ENCODE assay signal across 17 cellular contexts in the genomic region with DNA sequence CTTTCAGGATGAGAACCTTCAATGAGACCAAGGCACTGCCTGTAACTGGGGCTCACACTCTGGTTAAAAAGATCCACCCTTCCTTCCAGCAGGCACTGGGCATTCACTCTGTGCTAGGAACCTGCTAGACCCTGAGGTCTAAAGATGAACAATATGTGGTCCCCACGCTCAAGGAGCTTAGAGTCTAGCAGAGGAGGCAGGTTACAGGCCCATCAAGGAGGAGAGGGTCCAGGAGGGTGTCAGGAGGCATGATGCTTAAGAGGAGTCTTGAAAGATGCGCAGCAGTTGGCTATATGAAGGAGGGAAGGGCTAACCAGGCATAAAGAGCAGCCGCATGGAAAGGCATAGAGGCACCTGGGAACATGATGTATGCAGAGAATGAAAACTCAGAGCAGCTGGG. TPM values are rescaled to one million over a fixed set of nuclear protein-coding genes. Genes with fewer than 3 reads are reported as not detected.
DNase-seq lines count a peak whose midpoint lies in the region; ATAC-seq and TF ChIP-seq lines count a peak whose summit lies in the region.
"Had no signal": no experiment of that assay in that cellular context is flagged by ENCODE, and none has a peak within 500 bp of the region (broad histone marks: within the 10 kb centered on the region; RNA-seq: fewer than 3 reads in every experiment).

No MANE protein-coding gene starts in this region.

- no peaks in the 10 kb centered on the region for H4K20me1 ChIP-seq in mammary epithelial cell (ENCODE audit: insufficient read depth, low read length)

- peaks cover 8% of the 10 kb centered on the region for H3K36me3 ChIP-seq in mammary epithelial cell (ENCODE audit: insufficient read depth, low read length)

- no peaks in the 10 kb centered on the region for H3K79me2 ChIP-seq in mammary epithelial cell (ENCODE audit: insufficient read depth, low read length)

- intact Hi-C loops in MCF 10A (cut with micrococcal nuclease), result no loop called here
- intact Hi-C loops in mammary epithelial cell (cut with micrococcal nuclease), result no loop called here

- dilution Hi-C loops in mammary epithelial cell (cut with HindIII; ENCODE audit: low sequenced_read_pairs), result no loop called here

- no peak overlapping the region for H3K4me2 ChIP-seq in mammary epithelial cell (ENCODE audit: insufficient read depth, low read depth, low read length)

- H3K27me3 Mint-ChIP-seq in MCF 10A (ENCODE audit: insufficient read depth, unreplicated experiment), result no peaks in the 10 kb centered on the region

- no peak for ATAC-seq in HG03045 (IDR thresholded peaks at IDR 0.05; ENCODE audit: unreplicated experiment)

- peak overlapping the region; percentile 10 for H3K27ac Mint-ChIP-seq in MCF 10A (ENCODE audit: low read depth, unreplicated experiment)
- H3K27ac Mint-ChIP-seq: HFFc6 had no signal

- H2AFZ ChIP-seq in mammary epithelial cell (ENCODE audit: low read depth, low read length), result no peak overlapping the region

- no peaks in the 10 kb centered on the region for H3K9me3 Mint-ChIP-seq in MCF 10A (ENCODE audit: unreplicated experiment)
- H3K9me3 Mint-ChIP-seq: HFFc6 had no signal

- peaks cover 3% of the 10 kb centered on the region for H3K4me1 Mint-ChIP-seq in MCF 10A (ENCODE audit: insufficient read depth, unreplicated experiment)

- H3K27me3 ChIP-seq in mammary epithelial cell (ENCODE audit: insufficient read depth, low read length), result no peaks in the 10 kb centered on the region

- no peak overlapping the region for H3K4me3 ChIP-seq in mammary epithelial cell (replicated peaks in 1 of 3; ENCODE audit: insufficient read depth in 1 of 3, low read depth in 2 of 3, low read length in 3 of 3)

- no peak overlapping the region for H3K4me3 Mint-ChIP-seq in MCF 10A (ENCODE audit: unreplicated experiment)
- H3K4me3 Mint-ChIP-seq: HFFc6 had no signal

- peaks cover 7% of the 10 kb centered on the region for H3K4me1 ChIP-seq in mammary epithelial cell (ENCODE audit: insufficient read depth, low read length)

- CTCF ChIA-PET in MCF 10A (lab: Yijun Ruan, JAX), result interaction anchor here (0.7 to 1.3 kb wide), 4 partner anchors 8 to 23 kb away, joined by 3 to 4 read pairs (median 3); no protein-coding TSS in a partner anchor
- CTCF ChIA-PET in mammary epithelial cell (lab: Charles Lee; ENCODE audit: low non-redundant PET), result no interaction called here

- in situ Hi-C loops in mammary epithelial cell (cut with MboI; ENCODE audit: low sequenced_read_pairs in 2 of 2), result no loop called here

- TF ChIP-seq CTCF in MCF 10A (IDR thresholded peaks at IDR 0.05; ENCODE audit: unreplicated experiment) (no peak), mammary epithelial cell (conservative IDR thresholded peaks at IDR 0.05 in 1 of 2, IDR thresholded peaks at IDR 0.05 in 1 of 2; ENCODE audit: extremely low read depth in 1 of 2, insufficient read depth in 1 of 2, low read depth in 1 of 2, low read length in 2 of 2) (no peak)

- no peaks in the 10 kb centered on the region for H3K9me3 ChIP-seq in mammary epithelial cell (replicated peaks; ENCODE audit: insufficient read depth, low read length)

- peaks cover 13% of the 10 kb centered on the region for H3K36me3 Mint-ChIP-seq in MCF 10A (ENCODE audit: insufficient read depth, unreplicated experiment)

- BruUV-seq in MCF 10A (replicated peaks; lab: Mats Ljungman, UMichigan) (no TSS peak), mammary epithelial cell (replicated peaks; lab: Mats Ljungman, UMichigan) (no TSS peak)

- POLR2A ChIA-PET in MCF 10A (lab: Yijun Ruan, JAX), result no interaction called here

- no peak overlapping the region for H3K27ac ChIP-seq in mammary epithelial cell (ENCODE audit: insufficient read depth, low read depth, low read length)

- no peak for DNase-seq in MCF 10A (ENCODE audit: unreplicated experiment)
- DNase-seq in mammary epithelial cell, result no peak
- peak; percentile 4 for DNase-seq in activated CD8-positive, alpha-beta memory T cell treated with anti-CD3 and anti-CD28 coated beads, Interleukin-2, amount 50 U/mL, for 4 hours
- DNase-seq in islet precursor cell, result peak; percentile 23
- DNase-seq in stimulated activated CD8-positive, alpha-beta memory T cell treated with anti-CD3 and anti-CD28 coated beads, Interleukin-4, amount 100 ng/mL, for 48 hours, result peak; percentile 13
- no peak for DNase-seq in epidermal melanocyte (ENCODE audit: insufficient read length, low spot score)
- no peak for DNase-seq in stimulated activated CD4-positive, alpha-beta T cell treated with anti-CD3 and anti-CD28 coated beads, Interleukin-15, amount 100 ng/mL, for 24 hours
- DNase-seq: AML-193, COR-L47, HFFc6, MM.1S, NCI-H1092 treated with DMSO at 0.1 percent for 48 hours, NCI-H2081 treated with DMSO at 0.1 percent for 48 hours, NCI-H510A treated with DMSO at 0.1 percent for 48 hours had no signal

- WGBS in mammary epithelial cell (ENCODE audit: low coverage, missing lambda C conversion rate), result 79% methylated on average over 3 of the region's 3 CpGs

- no peak overlapping the region for H3K9ac ChIP-seq in mammary epithelial cell (ENCODE audit: insufficient read depth, low read length)

RNA-seq across cellular contexts. Expression of gene ANKRD53, which starts 4.5 kb away (rescaled TPM):
- not detected in 2 replicates for total RNA-seq in MCF 10A (2022)
- under 1 TPM in 1 of 2 donors, not detected in 1; 0.83 TPM for total RNA-seq in mammary epithelial cell
- polyA plus RNA-seq in mammary epithelial cell, result 0.18 TPM
- 1.7 TPM for polyA minus RNA-seq in mammary epithelial cell
- total RNA-seq: Daoy, H4 had no signal

RNA-seq across cellular contexts. Expression of gene TEX261, which starts 11.7 kb away (rescaled TPM):
- total RNA-seq in MCF 10A (2022) (52.3 and 63.2 TPM in 2 replicates), mammary epithelial cell (10 to 100 TPM; 30.0 to 61.6 TPM)
- polyA plus RNA-seq in mammary epithelial cell, result 59.6 TPM
- 146 TPM for polyA minus RNA-seq in mammary epithelial cell

RNA-seq across cellular contexts. Expression of gene ATP6V1B1, which starts 47.3 kb away (rescaled TPM):
- not detected in 2 replicates for total RNA-seq in MCF 10A (2022)
- 1 to 10 TPM in 1 of 2 donors, not detected in 1; 1.3 TPM for total RNA-seq in mammary epithelial cell
- polyA plus RNA-seq in mammary epithelial cell, result 0.03 TPM
- polyA minus RNA-seq in mammary epithelial cell, result not detected

Comparison
In these comparisons a context has a peak if more than half of its experiments do, and no peak if none do; other contexts are left out.
1. DNase-seq: peak in activated CD8-positive, alpha-beta memory T cell treated with anti-CD3 and anti-CD28 coated beads, Interleukin-2, amount 50 U/mL, for 4 hours (single experiment), islet precursor cell (single experiment) and stimulated activated CD8-positive, alpha-beta memory T cell treated with anti-CD3 and anti-CD28 coated beads, Interleukin-4, amount 100 ng/mL, for 48 hours (single experiment); none in MCF 10A (single experiment), mammary epithelial cell (single experiment), epidermal melanocyte (single experiment) and stimulated activated CD4-positive, alpha-beta T cell treated with anti-CD3 and anti-CD28 coated beads, Interleukin-15, amount 100 ng/mL, for 24 hours (single experiment).